8 cellular contexts compared by ENCODE assay signal in genomic region chr13:36919833-36920611, GRCh38. TPM values are rescaled to one million over a fixed set of nuclear protein-coding genes. Genes with fewer than 3 reads are reported as not detected.
DNase-seq lines count a peak whose midpoint lies in the region; ATAC-seq, FAIRE-seq and TF ChIP-seq lines count a peak whose summit lies in the region.

Gene SMAD9 (minus strand): TSS chr13:36920238. CDS start chr13:36879689, 40,549 bp downstream.

- peaks cover 6% of the 10 kb centered on the region for H3K4me1 ChIP-seq in CD4-positive, CD25-positive, alpha-beta regulatory T cell (ENCODE audit: control insufficient read depth, insufficient read depth, low read length, poor library complexity, severe bottlenecking)
- no peaks in the 10 kb centered on the region for H3K4me1 ChIP-seq in colonic mucosa

- peaks cover 0 to 3% (median 0%) of the 10 kb centered on the region in 7 donors for H3K9me3 Mint-ChIP-seq in CD4-positive, CD25-positive, alpha-beta regulatory T cell

- H3K9ac ChIP-seq in colonic mucosa (ENCODE audit: low read depth in 2 of 2, low read length in 2 of 2): peak within 1 kb of the TSS; percentile 31 to 44

- no peak within 1 kb of the TSS for H3K4me3 ChIP-seq in CD4-positive, CD25-positive, alpha-beta regulatory T cell (ENCODE audit: low read depth, low read length)
- H3K4me3 ChIP-seq in colonic mucosa: peak within 1 kb of the TSS; percentile 48

- H3K4me3 Mint-ChIP-seq in CD4-positive, CD25-positive, alpha-beta regulatory T cell: peak within 1 kb of the TSS; percentile 29 to 79 (median 62)

- intact Hi-C loops in colonic mucosa (cut with DNase I): no loop called here

- peak; percentile 28 to 42 for ATAC-seq in CD4-positive, CD25-positive, alpha-beta regulatory T cell (ENCODE audit: low read depth in 2 of 2)
- ATAC-seq in GM21619 (IDR thresholded peaks at IDR 0.05; ENCODE audit: unreplicated experiment): no peak

- H3K27ac ChIP-seq in CD4-positive, CD25-positive, alpha-beta regulatory T cell (ENCODE audit: insufficient read depth, low read length, poor library complexity, severe bottlenecking): no peak within 1 kb of the TSS
- H3K27ac ChIP-seq in colonic mucosa (peak within 1 kb of the TSS; percentile 24), layer of hippocampus (ENCODE audit: low read depth, low read length) (peak within 1 kb of the TSS; percentile 70)

- peaks cover 41% of the 10 kb centered on the region for H3K27me3 ChIP-seq in CD4-positive, CD25-positive, alpha-beta regulatory T cell (ENCODE audit: control insufficient read depth, insufficient read depth, low read length)
- H3K27me3 ChIP-seq in colonic mucosa (no peaks in the 10 kb centered on the region), layer of hippocampus (ENCODE audit: control insufficient read depth, insufficient read depth, low read length) (no peaks in the 10 kb centered on the region)

- TF ChIP-seq CTCF in colonic mucosa (IDR thresholded peaks at IDR 0.05): no peak

- H3K9me3 ChIP-seq in CD4-positive, CD25-positive, alpha-beta regulatory T cell (ENCODE audit: control insufficient read depth in 2 of 2, low read length in 2 of 2): no peaks in the 10 kb centered on the region
- no peaks in the 10 kb centered on the region for H3K9me3 ChIP-seq in colonic mucosa

- H3K36me3 Mint-ChIP-seq in CD4-positive, CD25-positive, alpha-beta regulatory T cell: no peaks in the 10 kb centered on the region

- peak in 1 of 3 donors; percentile 3 for DNase-seq in CD4-positive, CD25-positive, alpha-beta regulatory T cell
- DNase-seq in GM19239 (ENCODE audit: insufficient read length, low spot score) (peak; percentile 41), HTR-8/SVneo (ENCODE audit: insufficient read length, low spot score) (peak; percentile 40), SHP77 (lab: John Stamatoyannopoulos, UW) (peak; percentile 33 to 71), colonic mucosa (peak; percentile 64)
- peak; percentile 38 for DNase-seq in stimulated activated CD8-positive, alpha-beta memory T cell treated with anti-CD3 and anti-CD28 coated beads, Interleukin-4, amount 100 ng/mL, for 48 hours

- peaks cover 0 to 14% (median 0%) of the 10 kb centered on the region in 4 donors for H3K4me1 Mint-ChIP-seq in CD4-positive, CD25-positive, alpha-beta regulatory T cell

- peaks cover 71% of the 10 kb centered on the region for H3K27me3 Mint-ChIP-seq in CD4-positive, CD25-positive, alpha-beta regulatory T cell

- H3K27ac Mint-ChIP-seq in CD4-positive, CD25-positive, alpha-beta regulatory T cell: no peak within 1 kb of the TSS

- FAIRE-seq in GM19239 (lab: Jason Lieb, UNC): no peak
- no peak for FAIRE-seq in HTR-8/SVneo (lab: Jason Lieb, UNC)

- H3K36me3 ChIP-seq in CD4-positive, CD25-positive, alpha-beta regulatory T cell (ENCODE audit: control insufficient read depth, insufficient read depth, low read length): no peaks in the 10 kb centered on the region
- H3K36me3 ChIP-seq in colonic mucosa: no peaks in the 10 kb centered on the region

RNA-seq across cellular contexts. Expression of gene SMAD9, which starts in this region (rescaled TPM):
- total RNA-seq in CD4-positive, CD25-positive, alpha-beta regulatory T cell: 0.15 TPM
- under 1 TPM in 2 of 4 donors, not detected in 2; 0.06 to 0.08 TPM for polyA plus RNA-seq in CD4-positive, CD25-positive, alpha-beta regulatory T cell
- 1 to 10 TPM; 6.5 to 7.8 TPM for total RNA-seq in colonic mucosa

Comparison
In these comparisons a context has a peak if more than half of its experiments do, and no peak if none do; other contexts are left out.
1. Peak in ATAC-seq in CD4-positive, CD25-positive, alpha-beta regulatory T cell; RNA of the gene not detected or under 1 TPM.